9 cellular contexts compared by ENCODE assay signal in the genomic region with DNA sequence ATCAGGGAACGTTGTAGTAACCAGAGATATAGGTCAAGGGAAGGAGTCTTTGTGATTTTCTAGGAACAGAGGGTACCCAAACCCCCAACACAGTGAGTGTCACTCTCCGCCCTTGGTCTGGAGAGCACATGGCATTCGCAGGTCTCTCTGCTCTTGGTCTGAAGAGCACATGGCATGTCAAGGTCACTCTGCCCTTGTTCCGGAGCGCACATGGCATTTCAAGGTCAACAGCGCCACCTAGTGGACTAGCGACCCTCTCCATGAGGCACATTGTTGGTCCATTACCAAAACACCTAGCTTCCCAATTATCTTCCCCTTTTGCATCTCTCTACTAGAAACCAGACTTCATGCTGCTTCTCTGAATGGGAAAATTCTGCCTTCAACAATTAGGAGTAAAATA.
DNase-seq lines count a peak whose midpoint lies in the region; ATAC-seq lines count a peak whose summit lies in the region.
"Had no signal": no experiment of that assay in that cellular context is flagged by ENCODE, and none has a peak within 500 bp of the region (broad histone marks: within the 10 kb centered on the region; RNA-seq: fewer than 3 reads in every experiment).

No MANE protein-coding gene starts in this region.

- in situ Hi-C loops in KBM-7 (cut with MboI; ENCODE audit: low pct_unique_long_range_greater_than_20kb, low sequenced_read_pairs), result no loop called here

- no peak for ATAC-seq in HG03457 (IDR thresholded peaks at IDR 0.05; ENCODE audit: unreplicated experiment)
- ATAC-seq: mucosa of descending colon had no signal

- peak; percentile 21 to 29 for DNase-seq in NCI-H2081 (lab: John Stamatoyannopoulos, UW)
- no peak for DNase-seq in NCI-H2081 treated with DMSO at 0.1 percent for 48 hours (lab: John Stamatoyannopoulos, UW)
- peak; percentile 62 for DNase-seq in KBM-7
- peak; percentile 1 for DNase-seq in activated CD4-positive, alpha-beta T cell treated with anti-CD3 and anti-CD28 coated beads, Interleukin-2, amount 50 U/mL, for 1 hour
- peak; percentile 22 for DNase-seq in myocyte (ENCODE audit: low read depth)
- DNase-seq in kidney glomerular epithelial cell (lab: John Stamatoyannopoulos, UW), result no peak
- no peak for DNase-seq in GOT3 (lab: John Stamatoyannopoulos, UW)

Comparison
In these comparisons a context has a peak if more than half of its experiments do, and no peak if none do; other contexts are left out.
1. DNase-seq: peak in NCI-H2081 (2 of 2), KBM-7 (single experiment), activated CD4-positive, alpha-beta T cell treated with anti-CD3 and anti-CD28 coated beads, Interleukin-2, amount 50 U/mL, for 1 hour (single experiment) and myocyte (single experiment); none in NCI-H2081 treated with DMSO at 0.1 percent for 48 hours (single experiment), kidney glomerular epithelial cell (single experiment) and GOT3 (single experiment).